8 cellular contexts compared by ENCODE assay signal in the genomic region with DNA sequence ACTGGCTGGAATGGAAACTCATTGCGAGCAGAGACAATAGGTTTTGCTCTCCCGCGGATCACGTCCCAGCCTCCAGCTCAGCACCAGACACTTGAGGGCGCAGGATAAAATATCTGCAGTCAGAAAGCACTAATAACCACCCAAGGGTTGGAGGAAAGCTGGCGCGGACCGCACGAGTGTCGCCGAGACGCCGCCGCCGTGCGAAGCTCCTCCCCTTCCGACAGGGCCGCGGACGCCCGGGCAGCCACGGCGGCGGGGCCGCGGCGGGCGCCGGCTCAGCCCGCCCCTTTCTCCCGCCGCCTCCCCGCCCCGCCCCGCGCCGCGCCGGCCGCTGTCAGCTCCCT. TPM values are rescaled to one million over a fixed set of nuclear protein-coding genes. Genes with fewer than 3 reads are reported as not detected.
DNase-seq lines count a peak whose midpoint lies in the region; ATAC-seq, FAIRE-seq and TF ChIP-seq lines count a peak whose summit lies in the region.

CMPK1 (plus strand) TSS at position 213 of the 344 bp plus-strand sequence. CDS start 156 bp downstream, outside the sequence.

- peaks cover 10% of the 10 kb centered on the region for H3K4me1 Mint-ChIP-seq in activated CD4-positive, alpha-beta T cell treated with anti-CD3 and anti-CD28 coated beads, Interleukin-2, amount 10 ng/mL, durations not matched to agents 24 days and 14 days

- peak within 1 kb of the TSS; percentile 87 to 98 (median 94) for H3K4me3 ChIP-seq in HepG2 (replicated peaks in 1 of 3; ENCODE audit: insufficient read depth in 1 of 3, low read depth in 2 of 3, low read length in 3 of 3)

- BruUV-seq in HepG2 (replicated peaks; lab: Mats Ljungman, UMichigan): no TSS peak

- H3K4me1 ChIP-seq in HepG2 (ENCODE audit: insufficient read depth, low read length): peaks cover 52% of the 10 kb centered on the region

- H3K9ac ChIP-seq in HepG2 (ENCODE audit: insufficient read depth, low read depth, low read length): peak within 1 kb of the TSS; percentile 95

- peak; percentile 55 for TF ChIP-seq CTCF in HepG2 (CRISPR knock-in tag; IDR thresholded peaks at IDR 0.05)

- no peaks in the 10 kb centered on the region for H3K27me3 Mint-ChIP-seq in activated CD4-positive, alpha-beta T cell treated with anti-CD3 and anti-CD28 coated beads, Interleukin-2, amount 10 ng/mL, durations not matched to agents 24 days and 14 days

- H3K27ac ChIP-seq in HepG2 (ENCODE audit: extremely low read length, insufficient read depth, low read length): peak within 1 kb of the TSS; percentile 99

- 0% methylated on average over 10 of the region's 40 CpGs for WGBS in HepG2 (ENCODE audit: low lambda C conversion rate)

- no peaks in the 10 kb centered on the region for H3K9me3 ChIP-seq in HepG2 (ENCODE audit: low read length)

- no peak for TF ChIP-seq EP300 in HepG2 (IDR thresholded peaks at IDR 0.05; ENCODE audit: low read depth in 2 of 2, low read length in 2 of 2)
- no peak for TF ChIP-seq EP300 in HepG2 (CRISPR knock-in tag; IDR thresholded peaks at IDR 0.05; ENCODE audit: borderline replicate concordance)

- peaks cover 40% of the 10 kb centered on the region for H3K79me2 ChIP-seq in HepG2 (ENCODE audit: insufficient read depth, low read length)

- H3K4me3 Mint-ChIP-seq in activated CD4-positive, alpha-beta T cell treated with anti-CD3 and anti-CD28 coated beads, Interleukin-2, amount 10 ng/mL, durations not matched to agents 24 days and 14 days: no peak within 1 kb of the TSS

- peak within 1 kb of the TSS; percentile 84 for H3K4me2 ChIP-seq in HepG2 (ENCODE audit: low read depth, low read length)

- H3K27me3 ChIP-seq in HepG2 (ENCODE audit: control insufficient read depth in 1 of 2, insufficient read depth in 2 of 2, low read length in 2 of 2): no peaks in the 10 kb centered on the region; a peak in 1 of 5 replicates

- H4K20me1 ChIP-seq in HepG2 (ENCODE audit: insufficient read depth, low read length): no peaks in the 10 kb centered on the region; the same call in 1 of the 2 replicates

- peaks cover 0 to 5% of the 10 kb centered on the region in 2 experiments; a peak in 2 of 5 replicates for H3K36me3 ChIP-seq in HepG2 (replicated peaks in 1 of 2; ENCODE audit: control insufficient read depth in 1 of 2, insufficient read depth in 2 of 2, low read length in 2 of 2)

- TF ChIP-seq POLR2A in HepG2 (IDR thresholded peaks at IDR 0.05; ENCODE audit: insufficient read depth in 1 of 2, low read depth in 2 of 2, low read length in 2 of 2): peak; percentile 59 to 67; a peak in 3 of 4 replicates

- peak; percentile 43 for FAIRE-seq in HepG2 (lab: Jason Lieb, UNC)

- H3K27ac Mint-ChIP-seq in activated CD4-positive, alpha-beta T cell treated with anti-CD3 and anti-CD28 coated beads, Interleukin-2, amount 10 ng/mL, durations not matched to agents 24 days and 14 days: peak within 1 kb of the TSS; percentile 96

- no peak for TF ChIP-seq RAD21 in HepG2 (CRISPR knock-in tag; IDR thresholded peaks at IDR 0.05)

- DNase-seq in C1 segment of cervical spinal cord (lab: John Stamatoyannopoulos, UW): peak; percentile 16 to 89 (median 76)
- DNase-seq in NCI-H524 treated with DMSO at 0.1 percent for 48 hours (lab: John Stamatoyannopoulos, UW): peak; percentile 37
- DNase-seq in activated CD4-positive, alpha-beta T cell treated with anti-CD3 and anti-CD28 coated beads, Interleukin-2, amount 10 ng/mL, durations not matched to agents 24 days and 14 days: peak; percentile 94
- peak; percentile 65 for DNase-seq in dedifferentiated amniotic fluid mesenchymal stem cell (ENCODE audit: extremely low spot score)
- peak; percentile 73 for DNase-seq in HepG2 (ENCODE audit: low spot score)
- DNase-seq in stimulated activated CD4-positive, alpha-beta T cell treated with anti-CD3 and anti-CD28 coated beads, Interleukin-4, amount 100 ng/mL, for 1 hour: peak; percentile 80

- intact Hi-C loops in activated CD4-positive, alpha-beta T cell treated with anti-CD3 and anti-CD28 coated beads, Interleukin-2, amount 10 ng/mL, durations not matched to agents 24 days and 14 days (cut with micrococcal nuclease): loop anchor here (2.0 kb wide), 1 partner anchor 103 kb away; no protein-coding TSS in a partner anchor
- intact Hi-C loops in HepG2 (cut with micrococcal nuclease; ENCODE audit: unreplicated experiment): loop anchor here (1.0 kb wide), 1 partner anchor 19 kb away; the partner anchor contains the start of gene STIL

- H3K36me3 Mint-ChIP-seq in activated CD4-positive, alpha-beta T cell treated with anti-CD3 and anti-CD28 coated beads, Interleukin-2, amount 10 ng/mL, durations not matched to agents 24 days and 14 days (ENCODE audit: low read depth): peaks cover 3% of the 10 kb centered on the region

- in situ Hi-C loops in HepG2 (cut with HindIII; ENCODE audit: extremely low pct_ligation_motif_present, low pct_unique_long_range_greater_than_20kb): no loop called here

- no peaks in the 10 kb centered on the region for H3K9me3 Mint-ChIP-seq in activated CD4-positive, alpha-beta T cell treated with anti-CD3 and anti-CD28 coated beads, Interleukin-2, amount 10 ng/mL, durations not matched to agents 24 days and 14 days

- POLR2A ChIA-PET in HepG2 (lab: Yijun Ruan, JAX): interaction anchor here (0.6 to 3.2 kb wide), 15 partner anchors 9 to 717 kb away, joined by 3 to 54 read pairs (median 5); partner anchors contain the start of genes FOXD2, MOB3C and STIL

- H2AFZ ChIP-seq in HepG2 (ENCODE audit: low read length): peak within 1 kb of the TSS; percentile 38

- CTCF ChIA-PET in HepG2 (lab: Yijun Ruan, JAX; ENCODE audit: low intra/inter-chr PET ratio, low total read pairs): no interaction called here

- ATAC-seq in GM19328 (IDR thresholded peaks at IDR 0.05; ENCODE audit: unreplicated experiment) (peak; percentile 76), HG03460 (IDR thresholded peaks at IDR 0.05; ENCODE audit: unreplicated experiment) (peak; percentile 56), HepG2 (peak; percentile 84)

TF ChIP-seq in HepG2, 621 proteins besides CTCF, POLR2A, EP300 and RAD21 (continues in another document):
- TF ChIP-seq PRMT3 (CRISPR knock-in tag; IDR thresholded peaks at IDR 0.05; ENCODE audit: borderline replicate concordance, low read depth) (0 out of 2 replicates have a peak, but pooled peaks have one; percentile 6), HMGXB3 (CRISPR knock-in tag; IDR thresholded peaks at IDR 0.05; ENCODE audit: borderline replicate concordance) (0 out of 2 replicates have a peak, but pooled peaks have one; percentile 1), MIXL1 (CRISPR knock-in tag; IDR thresholded peaks at IDR 0.05) (peak; percentile 13; the same call in 1 of the 2 replicates)

RNA-seq across cellular contexts. Expression of gene CMPK1, which starts in this region (rescaled TPM):
- 104 and 107 TPM in 2 replicates for total RNA-seq in activated CD4-positive, alpha-beta T cell treated with anti-CD3 and anti-CD28 coated beads, Interleukin-2, amount 10 ng/mL, durations not matched to agents 24 days and 14 days
- 92.0 and 134 TPM in 2 replicates for total RNA-seq in HepG2 (2016; rRNA removed; fragmentation: Illumina TruSeq; extraction: Trizol)
- 33.7 and 40.2 TPM in 2 replicates for total RNA-seq in HepG2 (2016; cell fraction: cytosol; rRNA removed; fragmentation: Illumina TruSeq; extraction: Trizol; ENCODE audit: low read depth)
- total RNA-seq in HepG2 (2016; cell fraction: insoluble cytoplasmic fraction; rRNA removed; fragmentation: Illumina TruSeq; extraction: Trizol): 91.0 and 135 TPM in 2 replicates
- 89.3 and 112 TPM in 2 replicates for total RNA-seq in HepG2 (2016; cell fraction: membrane; rRNA removed; fragmentation: Illumina TruSeq; extraction: Trizol)
- 51.7 and 54.2 TPM in 2 replicates for total RNA-seq in HepG2 (2016; cell fraction: nucleus; rRNA removed; fragmentation: Illumina TruSeq; extraction: Trizol)
- 26.7 and 38.3 TPM in 2 replicates for polyA plus RNA-seq in HepG2 (2011; rRNA removed)
- polyA plus RNA-seq in HepG2 (2011; cell fraction: cytosol; rRNA removed): 13.3 and 21.6 TPM in 2 replicates
- 5.0 and 9.2 TPM in 2 replicates for polyA plus RNA-seq in HepG2 (2011; cell fraction: nucleus; rRNA removed)
- polyA plus RNA-seq in HepG2 (2012): 71.2 and 92.2 TPM in 2 replicates
- 59.4 and 61.0 TPM in 2 replicates for polyA plus RNA-seq in HepG2 (2016; cell fraction: cytosol; fragmentation: Illumina TruSeq; extraction: Trizol; ENCODE audit: low read depth)
- 147 and 152 TPM in 2 replicates for polyA plus RNA-seq in HepG2 (2016; cell fraction: insoluble cytoplasmic fraction; fragmentation: Illumina TruSeq; extraction: Trizol; ENCODE audit: low read depth)
- 101 and 114 TPM in 2 replicates for polyA plus RNA-seq in HepG2 (2016; cell fraction: membrane; fragmentation: Illumina TruSeq; extraction: Trizol; ENCODE audit: low read depth)
- polyA plus RNA-seq in HepG2 (2016; cell fraction: nucleus; fragmentation: Illumina TruSeq; extraction: Trizol; ENCODE audit: insufficient read depth, low read depth): 63.3 and 71.3 TPM in 2 replicates
- 7.4 and 16.8 TPM in 2 replicates for polyA minus RNA-seq in HepG2 (2011; rRNA and poly(A)+ RNA removed; ENCODE audit: low replicate concordance)
- 46.4 and 47.8 TPM in 2 replicates for polyA minus RNA-seq in HepG2 (2011; cell fraction: cytosol; rRNA and poly(A)+ RNA removed)
- polyA minus RNA-seq in HepG2 (2011; cell fraction: nucleus; rRNA and poly(A)+ RNA removed): 21.9 and 24.1 TPM in 2 replicates

Comparison
In these comparisons a context has a peak if more than half of its experiments do, and no peak if none do; other contexts are left out.
1. Peak in every context shown above with its lines: DNase-seq, ATAC-seq, H3K4me3 ChIP-seq and H3K27ac ChIP-seq.
2. DNase-seq: peak in every context shown above with its lines; median percentile 94 in activated CD4-positive, alpha-beta T cell treated with anti-CD3 and anti-CD28 coated beads, Interleukin-2, amount 10 ng/mL, durations not matched to agents 24 days and 14 days; 80 in stimulated activated CD4-positive, alpha-beta T cell treated with anti-CD3 and anti-CD28 coated beads, Interleukin-4, amount 100 ng/mL, for 1 hour; 76 in C1 segment of cervical spinal cord; 73 in HepG2; 65 in dedifferentiated amniotic fluid mesenchymal stem cell; 37 in NCI-H524 treated with DMSO at 0.1 percent for 48 hours.